Comparison of ENCODE assay signal across 9 cellular contexts in the genomic region with DNA sequence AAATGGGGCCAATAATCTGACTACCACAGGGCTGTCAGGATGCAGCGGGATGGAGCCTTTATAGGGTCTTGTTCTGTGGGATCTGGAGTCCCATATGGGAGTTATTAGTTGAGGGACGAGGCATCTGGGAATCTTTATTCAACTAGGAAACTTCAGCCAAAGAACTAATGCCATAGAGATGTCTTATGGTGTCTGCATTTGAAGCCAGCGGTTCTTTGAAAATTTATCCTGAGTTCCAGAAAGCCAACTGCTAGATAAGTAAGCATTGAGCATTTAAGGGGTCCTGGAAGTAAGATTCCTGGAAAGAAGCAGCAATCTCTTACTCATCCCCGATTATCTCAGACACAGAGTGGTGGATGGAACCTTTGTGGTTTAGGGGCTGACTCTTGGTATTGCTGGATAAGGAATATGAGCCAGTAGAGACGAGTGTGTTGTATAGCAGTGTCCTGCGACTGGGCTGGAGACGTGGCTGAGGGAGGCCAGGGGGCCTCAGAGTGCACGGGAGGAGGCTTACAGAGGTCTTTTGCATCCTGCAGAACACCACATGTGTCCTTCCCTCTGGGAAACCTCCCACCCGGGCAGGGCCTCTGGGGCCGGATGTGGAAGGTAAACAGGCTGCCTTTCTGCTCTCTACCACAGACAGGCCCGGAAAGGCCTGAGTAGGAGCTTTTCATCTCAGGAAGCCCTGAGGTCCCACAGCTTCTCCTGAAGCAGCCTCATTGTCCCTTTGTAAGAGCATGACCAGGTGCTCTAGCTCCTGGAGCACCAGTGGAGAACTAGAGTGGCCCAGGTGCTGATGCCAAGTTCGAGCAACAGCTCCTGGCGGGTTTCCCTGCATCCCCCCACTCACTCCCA. TPM values are rescaled to one million over a fixed set of nuclear protein-coding genes. Genes with fewer than 3 reads are reported as not detected.
DNase-seq lines count a peak whose midpoint lies in the region; TF ChIP-seq lines count a peak whose summit lies in the region.
"Had no signal": no experiment of that assay in that cellular context is flagged by ENCODE, and none has a peak within 500 bp of the region (broad histone marks: within the 10 kb centered on the region; RNA-seq: fewer than 3 reads in every experiment).

No MANE protein-coding gene starts in this region.

- intact Hi-C loops in transverse colon (cut with DNase I; ENCODE audit: low total_unique reads) = no loop called here

- TF ChIP-seq CTCF in astrocyte of the spinal cord (IDR thresholded peaks at IDR 0.05; ENCODE audit: low read depth, low read length) (no peak), transverse colon (IDR thresholded peaks at IDR 0.05) (no peak)

- H3K4me3 Mint-ChIP-seq in T-helper 1 cell treated with Interleukin-12 subunit alpha and Interleukin-12 subunit beta and Interleukin-4 antibody, amounts not matched to agents 30 μg/mL and 1 μg/mL, for 36 hours = no peak overlapping the region

- TF ChIP-seq EP300 in transverse colon (IDR thresholded peaks at IDR 0.05; ENCODE audit: low read depth) = no peak

- 59 to 100% methylated on average over 1 to 13 of the region's 13 CpGs for WGBS in transverse colon (ENCODE audit: low coverage in 1 of 2), 2 donors

- no peaks in the 10 kb centered on the region for H3K36me3 ChIP-seq in transverse colon

- H3K27me3 ChIP-seq in layer of hippocampus (ENCODE audit: control insufficient read depth, insufficient read depth, low read length) = no peaks in the 10 kb centered on the region
- H3K27me3 ChIP-seq in transverse colon = no peaks in the 10 kb centered on the region

- H3K4me1 Mint-ChIP-seq in T-helper 1 cell treated with Interleukin-12 subunit alpha and Interleukin-12 subunit beta and Interleukin-4 antibody, amounts not matched to agents 30 μg/mL and 1 μg/mL, for 36 hours (ENCODE audit: low read depth) = peaks cover 63% of the 10 kb centered on the region

- no peaks in the 10 kb centered on the region for H3K27me3 Mint-ChIP-seq in T-helper 1 cell treated with Interleukin-12 subunit alpha and Interleukin-12 subunit beta and Interleukin-4 antibody, amounts not matched to agents 30 μg/mL and 1 μg/mL, for 36 hours (ENCODE audit: low read depth)

- H3K9me3 ChIP-seq in transverse colon = no peaks in the 10 kb centered on the region

- no peak for TF ChIP-seq POLR2A in transverse colon (IDR thresholded peaks at IDR 0.05)

- peaks cover 27% of the 10 kb centered on the region for H3K36me3 Mint-ChIP-seq in T-helper 1 cell treated with Interleukin-12 subunit alpha and Interleukin-12 subunit beta and Interleukin-4 antibody, amounts not matched to agents 30 μg/mL and 1 μg/mL, for 36 hours (ENCODE audit: low read depth)

- in situ Hi-C loops in astrocyte of the spinal cord (cut with HindIII; ENCODE audit: low sequenced_read_pairs) = no loop called here
- in situ Hi-C loops in transverse colon (cut with MboI; ENCODE audit: low pct_ligation_motif_present in 1 of 4, low pct_unique_long_range_greater_than_20kb in 1 of 4, low sequenced_read_pairs in 3 of 4) = no loop called here

- H3K9me3 Mint-ChIP-seq in T-helper 1 cell treated with Interleukin-12 subunit alpha and Interleukin-12 subunit beta and Interleukin-4 antibody, amounts not matched to agents 30 μg/mL and 1 μg/mL, for 36 hours = no peaks in the 10 kb centered on the region

- H3K27ac Mint-ChIP-seq in T-helper 1 cell treated with Interleukin-12 subunit alpha and Interleukin-12 subunit beta and Interleukin-4 antibody, amounts not matched to agents 30 μg/mL and 1 μg/mL, for 36 hours = peak overlapping the region; percentile 24

- DNase-seq in T-helper 1 cell (no peak), astrocyte of the spinal cord (ENCODE audit: low read depth, low spot score) (peak; percentile 71), transverse colon (no peak), C1 segment of cervical spinal cord (lab: John Stamatoyannopoulos, UW) (no peak), COR-L47 (lab: John Stamatoyannopoulos, UW) (no peak), SK-N-DZ (ENCODE audit: low spot score) (no peak)
- DNase-seq: AML-193 had no signal

- peaks cover 58 to 81% (median 78%) of the 10 kb centered on the region in 4 donors for H3K4me1 ChIP-seq in transverse colon

- no peak overlapping the region for H3K4me3 ChIP-seq in astrocyte of the spinal cord (ENCODE audit: low read depth, low read length)
- H3K4me3 ChIP-seq in transverse colon = no peak overlapping the region

- H3K27ac ChIP-seq in layer of hippocampus (ENCODE audit: low read depth, low read length) = peak overlapping the region; percentile 5
- H3K27ac ChIP-seq in transverse colon = peak overlapping the region; percentile 87 to 94 (median 92)

RNA-seq across cellular contexts. Expression of gene ACTN4, which starts 28.8 kb away (rescaled TPM):
- total RNA-seq in transverse colon = 1,000 to 10,000 TPM in 1 of 4 donors, 100 to 1,000 TPM in 3; 458 to 1,080 (median 723) TPM
- polyA plus RNA-seq in SK-N-DZ (2014; cell fraction: cytosol; rRNA removed) = 85.3 and 95.3 TPM in 2 replicates
- 124 and 196 TPM in 2 replicates for polyA plus RNA-seq in SK-N-DZ (2014; cell fraction: nucleus; rRNA removed)

RNA-seq across cellular contexts. Expression of gene EIF3K, which starts 57.3 kb away (rescaled TPM):
- total RNA-seq in transverse colon = 100 to 1,000 TPM; 267 to 660 (median 460) TPM
- 411 and 544 TPM in 2 replicates for polyA plus RNA-seq in SK-N-DZ (2014; cell fraction: cytosol; rRNA removed)
- 281 and 323 TPM in 2 replicates for polyA plus RNA-seq in SK-N-DZ (2014; cell fraction: nucleus; rRNA removed)

RNA-seq across cellular contexts. Expression of gene MAP4K1, which starts 58.5 kb away (rescaled TPM):
- total RNA-seq in transverse colon = 10 to 100 TPM in 2 of 4 donors, 1 to 10 TPM in 1, not detected in 1; 4.0 to 49.0 (median 11.1) TPM
- 6.8 and 22.6 TPM in 2 replicates for polyA plus RNA-seq in SK-N-DZ (2014; cell fraction: cytosol; rRNA removed)
- 15.9 and 17.5 TPM in 2 replicates for polyA plus RNA-seq in SK-N-DZ (2014; cell fraction: nucleus; rRNA removed)
